10 cellular contexts compared by ENCODE assay signal in genomic region chr1:76786232-76786631, GRCh38.
"Had no signal": no experiment of that assay in that cellular context is flagged by ENCODE, and none has a peak within 500 bp of the region (broad histone marks: within the 10 kb centered on the region; RNA-seq: fewer than 3 reads in every experiment).

No MANE protein-coding gene starts in this region.

- H3K27ac ChIP-seq: heart left ventricle, left ventricle myocardium inferior, thoracic aorta, vagina had no signal

- H3K9me3 ChIP-seq: thoracic aorta, vagina had no signal

- H3K27me3 ChIP-seq: heart left ventricle, vagina had no signal

- ATAC-seq: heart left ventricle had no signal

- H3K4me1 ChIP-seq: heart left ventricle, left ventricle myocardium inferior, vagina had no signal

- H3K4me3 ChIP-seq: heart left ventricle, left ventricle myocardium inferior, thoracic aorta, vagina had no signal

- DNase-seq: activated naive CD4-positive, alpha-beta T cell treated with anti-CD3 and anti-CD28 coated beads, Interleukin-2, amount 10 ng/mL, durations not matched to agents 7 days and 5 days; amniotic stem cell; cortex of kidney; effector memory CD4-positive, alpha-beta T cell; foreskin fibroblast; heart left ventricle; left ventricle myocardium inferior; stimulated activated CD4-positive, alpha-beta T cell treated with anti-CD3 and anti-CD28 coated beads, Interleukin-12 subunit alpha, Interleukin-12 subunit beta, amount 100 ng/mL, for 4 hours had no signal

- H3K36me3 ChIP-seq: heart left ventricle, left ventricle myocardium inferior, thoracic aorta, vagina had no signal
